In the genomic region with DNA sequence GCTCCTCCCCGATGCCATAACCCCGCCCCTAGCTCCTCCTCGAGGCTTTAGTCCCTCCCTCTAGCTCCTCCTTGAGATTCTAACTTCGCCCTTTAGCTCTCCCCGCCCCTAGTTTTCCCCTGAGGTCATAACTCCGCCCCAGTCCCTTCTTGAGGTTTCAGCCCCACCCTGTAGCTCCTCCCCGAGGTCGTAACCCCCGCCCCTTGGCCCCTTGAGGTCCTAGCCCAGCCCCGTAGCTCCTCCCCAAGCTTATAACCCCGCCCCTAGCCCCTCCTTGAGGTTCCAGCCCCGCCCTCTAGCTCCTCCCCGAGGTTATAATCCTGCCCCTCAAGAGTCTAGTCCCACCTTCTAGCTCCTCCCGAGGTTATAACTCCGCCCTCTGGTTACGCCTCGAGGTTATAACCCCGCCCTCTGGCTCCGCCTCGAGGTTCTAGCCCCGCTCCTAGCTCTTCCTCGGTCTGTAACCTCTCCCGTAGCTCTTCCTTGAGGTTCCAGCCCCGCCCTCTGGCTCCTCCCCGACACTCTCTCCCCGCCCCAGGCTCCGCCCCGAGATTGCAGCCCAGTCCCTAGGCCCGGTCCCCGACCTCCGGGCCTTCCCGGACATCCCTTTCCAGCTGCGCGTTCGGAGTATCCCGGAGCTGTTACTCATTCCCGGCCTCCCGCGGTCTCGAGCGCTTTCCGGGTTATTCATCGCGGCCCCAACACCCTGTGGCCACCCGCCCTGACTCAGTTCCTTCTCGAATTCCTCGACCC, we compare ENCODE assay signal across 1 cellular context.
TF ChIP-seq lines count a peak whose summit lies in the region.

No MANE protein-coding gene starts in this region.

TF ChIP-seq in WTC11, 78 proteins besides CTCF, POLR2A, EP300 and RAD21 (continued from another document):
- no peak for TF ChIP-seq ZNF425 (CRISPR knock-in tag; conservative IDR thresholded peaks at IDR 0.05)
- TF ChIP-seq TP53 (CRISPR knock-in tag; IDR thresholded peaks at IDR 0.05): no peak
- TF ChIP-seq ETV6 (CRISPR knock-in tag; IDR thresholded peaks at IDR 0.05): peak; percentile 22; the same call in 1 of the 2 replicates
- no peak for TF ChIP-seq JUN (CRISPR knock-in tag; IDR thresholded peaks at IDR 0.05)
- TF ChIP-seq GTF2I (CRISPR knock-in tag; conservative IDR thresholded peaks at IDR 0.05): no peak
- TF ChIP-seq, protein P1, sequence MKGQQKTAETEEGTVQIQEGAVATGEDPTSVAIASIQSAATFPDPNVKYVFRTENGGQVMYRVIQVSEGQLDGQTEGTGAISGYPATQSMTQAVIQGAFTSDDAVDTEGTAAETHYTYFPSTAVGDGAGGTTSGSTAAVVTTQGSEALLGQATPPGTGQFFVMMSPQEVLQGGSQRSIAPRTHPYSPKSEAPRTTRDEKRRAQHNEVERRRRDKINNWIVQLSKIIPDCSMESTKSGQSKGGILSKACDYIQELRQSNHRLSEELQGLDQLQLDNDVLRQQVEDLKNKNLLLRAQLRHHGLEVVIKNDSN (CRISPR knock-in tag; IDR thresholded peaks at IDR 0.05): no peak
- peak; percentile 86 for TF ChIP-seq PRDM15 (CRISPR knock-in tag; IDR thresholded peaks at IDR 0.05)
- no peak for TF ChIP-seq JAZF1 (CRISPR knock-in tag; IDR thresholded peaks at IDR 0.05)
- no peak for TF ChIP-seq ZNF138 (CRISPR knock-in tag; conservative IDR thresholded peaks at IDR 0.05)
- TF ChIP-seq FOXJ3 (CRISPR knock-in tag; IDR thresholded peaks at IDR 0.05; ENCODE audit: borderline replicate concordance): no peak
- 0 out of 2 replicates have a peak, but pooled peaks have one; percentile 15 for TF ChIP-seq GABPB1 (CRISPR knock-in tag; IDR thresholded peaks at IDR 0.05)
- TF ChIP-seq, protein P2, sequence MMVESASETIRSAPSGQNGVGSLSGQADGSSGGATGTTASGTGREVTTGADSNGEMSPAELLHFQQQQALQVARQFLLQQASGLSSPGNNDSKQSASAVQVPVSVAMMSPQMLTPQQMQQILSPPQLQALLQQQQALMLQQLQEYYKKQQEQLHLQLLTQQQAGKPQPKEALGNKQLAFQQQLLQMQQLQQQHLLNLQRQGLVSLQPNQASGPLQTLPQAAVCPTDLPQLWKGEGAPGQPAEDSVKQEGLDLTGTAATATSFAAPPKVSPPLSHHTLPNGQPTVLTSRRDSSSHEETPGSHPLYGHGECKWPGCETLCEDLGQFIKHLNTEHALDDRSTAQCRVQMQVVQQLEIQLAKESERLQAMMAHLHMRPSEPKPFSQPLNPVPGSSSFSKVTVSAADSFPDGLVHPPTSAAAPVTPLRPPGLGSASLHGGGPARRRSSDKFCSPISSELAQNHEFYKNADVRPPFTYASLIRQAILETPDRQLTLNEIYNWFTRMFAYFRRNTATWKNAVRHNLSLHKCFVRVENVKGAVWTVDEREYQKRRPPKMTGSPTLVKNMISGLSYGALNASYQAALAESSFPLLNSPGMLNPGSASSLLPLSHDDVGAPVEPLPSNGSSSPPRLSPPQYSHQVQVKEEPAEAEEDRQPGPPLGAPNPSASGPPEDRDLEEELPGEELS (CRISPR knock-in tag; IDR thresholded peaks at IDR 0.05): no peak
- TF ChIP-seq TEAD1 (CRISPR knock-in tag; IDR thresholded peaks at IDR 0.05): no peak
- TF ChIP-seq ESRRA (CRISPR knock-in tag; IDR thresholded peaks at IDR 0.05; ENCODE audit: borderline replicate concordance): no peak
- peak; percentile 74 for TF ChIP-seq ZNF423 (CRISPR knock-in tag; IDR thresholded peaks at IDR 0.05)
